Comparison of ENCODE assay signal across 22 cellular contexts in genomic region chr6:123636282-123636681, GRCh38. TPM values are rescaled to one million over a fixed set of nuclear protein-coding genes. Genes with fewer than 3 reads are reported as not detected.
"Had no signal": no experiment of that assay in that cellular context is flagged by ENCODE, and none has a peak within 500 bp of the region (broad histone marks: within the 10 kb centered on the region; RNA-seq: fewer than 3 reads in every experiment).

No MANE protein-coding gene starts in this region.

- ATAC-seq: activated CD8-positive, alpha-beta T cell treated with anti-CD3 and anti-CD28 coated beads for 36 hours; body of pancreas; foreskin keratinocyte; left colon; naive thymus-derived CD8-positive, alpha-beta T cell; right lobe of liver; stimulated activated effector memory CD8-positive, alpha-beta T cell treated with anti-CD3 and anti-CD28 coated beads, Interleukin-12 subunit alpha, Interleukin-12 subunit beta, amount 100 ng/mL, for 72 hours had no signal

- H3K4me1 ChIP-seq: body of pancreas, foreskin keratinocyte, right lobe of liver had no signal

- H3K4me3 ChIP-seq: body of pancreas, right lobe of liver had no signal

- H3K9me3 ChIP-seq: body of pancreas, right lobe of liver had no signal

- H3K27me3 ChIP-seq: body of pancreas, foreskin keratinocyte, right lobe of liver had no signal

- DNase-seq: activated B cell treated with CpG ODN at 0.5 μM for 24 hours; activated CD4-positive, alpha-beta T cell treated with anti-CD3 and anti-CD28 coated beads for 48 hours; activated CD8-positive, alpha-beta T cell treated with anti-CD3 and anti-CD28 coated beads for 36 hours; activated naive CD8-positive, alpha-beta T cell treated with anti-CD3 and anti-CD28 coated beads for 36 hours; activated T-cell treated with anti-CD3 and anti-CD28 coated beads, Interleukin-2, amount 50 U/mL, for 48 hours; amygdala; body of pancreas; cortex of kidney; effector CD8-positive, alpha-beta T cell; foreskin keratinocyte; head of caudate nucleus; left colon; mammary epithelial cell; naive thymus-derived CD8-positive, alpha-beta T cell; right lobe of liver; stimulated activated CD4-positive, alpha-beta T cell treated with anti-CD3 and anti-CD28 coated beads, Interleukin-12 subunit alpha, Interleukin-12 subunit beta, amount 100 ng/mL, for 4 hours had no signal

- H3K36me3 Mint-ChIP-seq: activated naive CD8-positive, alpha-beta T cell treated with anti-CD3 and anti-CD28 coated beads for 36 hours; naive thymus-derived CD8-positive, alpha-beta T cell; stimulated activated effector memory CD8-positive, alpha-beta T cell treated with anti-CD3 and anti-CD28 coated beads, Interleukin-12 subunit alpha, Interleukin-12 subunit beta, amount 100 ng/mL, for 72 hours had no signal

- H3K4me1 Mint-ChIP-seq: activated B cell treated with CpG ODN at 0.5 μM for 24 hours; activated naive CD8-positive, alpha-beta T cell treated with anti-CD3 and anti-CD28 coated beads for 36 hours; naive thymus-derived CD8-positive, alpha-beta T cell; stimulated activated effector memory CD8-positive, alpha-beta T cell treated with anti-CD3 and anti-CD28 coated beads, Interleukin-12 subunit alpha, Interleukin-12 subunit beta, amount 100 ng/mL, for 72 hours had no signal

- H3K27ac Mint-ChIP-seq: activated B cell treated with CpG ODN at 0.5 μM for 24 hours; activated CD8-positive, alpha-beta T cell treated with anti-CD3 and anti-CD28 coated beads for 36 hours; activated naive CD8-positive, alpha-beta T cell treated with anti-CD3 and anti-CD28 coated beads for 36 hours; naive thymus-derived CD8-positive, alpha-beta T cell; progenitor cell of endocrine pancreas; stimulated activated effector memory CD8-positive, alpha-beta T cell treated with anti-CD3 and anti-CD28 coated beads, Interleukin-12 subunit alpha, Interleukin-12 subunit beta, amount 100 ng/mL, for 72 hours had no signal

- H3K36me3 ChIP-seq: right lobe of liver had no signal

- FAIRE-seq: TTC549, urothelium cell line had no signal

- H3K27me3 Mint-ChIP-seq: activated B cell treated with CpG ODN at 0.5 μM for 24 hours; activated CD8-positive, alpha-beta T cell treated with anti-CD3 and anti-CD28 coated beads for 36 hours; activated naive CD8-positive, alpha-beta T cell treated with anti-CD3 and anti-CD28 coated beads for 36 hours; naive thymus-derived CD8-positive, alpha-beta T cell; progenitor cell of endocrine pancreas had no signal

- H3K27ac ChIP-seq: body of pancreas, foreskin keratinocyte, right lobe of liver had no signal

- H3K4me3 Mint-ChIP-seq: activated B cell treated with CpG ODN at 0.5 μM for 24 hours; activated CD8-positive, alpha-beta T cell treated with anti-CD3 and anti-CD28 coated beads for 36 hours; activated naive CD8-positive, alpha-beta T cell treated with anti-CD3 and anti-CD28 coated beads for 36 hours; naive thymus-derived CD8-positive, alpha-beta T cell; stimulated activated effector memory CD8-positive, alpha-beta T cell treated with anti-CD3 and anti-CD28 coated beads, Interleukin-12 subunit alpha, Interleukin-12 subunit beta, amount 100 ng/mL, for 72 hours had no signal

- H3K9me3 Mint-ChIP-seq: activated B cell treated with CpG ODN at 0.5 μM for 24 hours; activated CD8-positive, alpha-beta T cell treated with anti-CD3 and anti-CD28 coated beads for 36 hours; activated naive CD8-positive, alpha-beta T cell treated with anti-CD3 and anti-CD28 coated beads for 36 hours had no signal

RNA-seq across cellular contexts. Expression of gene TRDN, which starts 0.5 kb away (rescaled TPM):
- total RNA-seq: activated B cell treated with CpG ODN at 0.5 μM for 24 hours; activated CD8-positive, alpha-beta T cell treated with anti-CD3 and anti-CD28 coated beads for 36 hours; activated naive CD8-positive, alpha-beta T cell treated with anti-CD3 and anti-CD28 coated beads for 36 hours; body of pancreas; foreskin keratinocyte; left colon; mammary epithelial cell; mononuclear cell; naive thymus-derived CD8-positive, alpha-beta T cell; T-helper 2 cell treated with Interferon-gamma antibody and Interleukin-4, amounts not matched to agents 100 ng/mL and 5 ng/mL, for 36 hours had no signal
- polyA plus RNA-seq: foreskin keratinocyte; mammary epithelial cell; naive thymus-derived CD8-positive, alpha-beta T cell had no signal
